1 cellular context compared by ENCODE assay signal in the genomic region with DNA sequence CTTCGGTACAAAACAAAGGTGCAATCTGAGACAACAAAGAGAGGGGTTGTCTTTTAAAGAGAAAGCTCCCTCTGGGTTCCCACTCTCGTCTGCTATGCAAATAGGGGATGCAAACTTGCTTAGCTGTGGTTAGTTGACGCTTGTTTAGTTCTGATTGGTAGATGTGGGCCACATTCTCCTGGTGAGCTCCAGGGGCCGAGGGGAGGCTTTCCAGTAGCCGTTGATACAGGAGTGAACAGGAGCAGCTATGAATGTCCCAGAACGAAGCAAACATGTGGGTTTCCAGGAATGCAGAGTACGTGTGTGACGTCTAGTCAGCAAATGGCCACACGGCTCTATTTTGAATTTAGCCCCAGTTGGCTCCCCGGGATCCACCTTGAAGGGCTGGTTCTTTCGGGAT.
A peak's percentile ranks its signal among the peaks of the same experiment; 100 is the strongest.
TF ChIP-seq lines count a peak whose summit lies in the region.

No MANE protein-coding gene starts in this region.

TF ChIP-seq in HepG2, 621 proteins besides CTCF, POLR2A, EP300 and RAD21:
- TF ChIP-seq, protein P1, sequence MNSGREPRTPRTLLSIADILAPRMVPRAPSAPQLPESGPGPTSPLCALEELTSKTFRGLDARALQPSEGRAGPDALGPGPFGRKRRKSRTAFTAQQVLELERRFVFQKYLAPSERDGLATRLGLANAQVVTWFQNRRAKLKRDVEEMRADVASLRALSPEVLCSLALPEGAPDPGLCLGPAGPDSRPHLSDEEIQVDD (CRISPR knock-in tag; IDR thresholded peaks at IDR 0.05; ENCODE audit: borderline replicate concordance), result no peak
- TF ChIP-seq, protein P2, sequence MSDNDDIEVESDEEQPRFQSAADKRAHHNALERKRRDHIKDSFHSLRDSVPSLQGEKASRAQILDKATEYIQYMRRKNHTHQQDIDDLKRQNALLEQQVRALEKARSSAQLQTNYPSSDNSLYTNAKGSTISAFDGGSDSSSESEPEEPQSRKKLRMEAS (IDR thresholded peaks at IDR 0.05), result 0 out of 2 replicates have a peak, but pooled peaks have one; percentile 16
